1 cellular context compared by ENCODE assay signal in genomic region chr10:79247373-79248137, GRCh38.
TF ChIP-seq lines count a peak whose summit lies in the region.

No MANE protein-coding gene starts in this region.

TF ChIP-seq in SK-N-SH treated with all-trans-retinoic acid at 6 μM for 48 hours, 23 proteins besides CTCF, POLR2A, EP300 and RAD21 (continued from another document):
- TF ChIP-seq TCF4 (CRISPR knock-in tag; IDR thresholded peaks at IDR 0.05; ENCODE audit: borderline replicate concordance) (no peak), ZC3H10 (CRISPR knock-in tag; IDR thresholded peaks at IDR 0.05) (no peak), RARB (CRISPR knock-in tag; IDR thresholded peaks at IDR 0.05) (no peak)
